8 cellular contexts compared by ENCODE assay signal in genomic region chr4:931194-931959, GRCh38. TPM values are rescaled to one million over a fixed set of nuclear protein-coding genes. Genes with fewer than 3 reads are reported as not detected.
DNase-seq lines count a peak whose midpoint lies in the region; ATAC-seq and TF ChIP-seq lines count a peak whose summit lies in the region.

No MANE protein-coding gene starts in this region.

- H3K36me3 ChIP-seq in H7 (replicated peaks; ENCODE audit: control insufficient read depth, insufficient read depth, low read length): no peaks in the 10 kb centered on the region
- H3K36me3 ChIP-seq in duodenal mucosa (ENCODE audit: control insufficient read depth in 1 of 2, insufficient read depth in 2 of 2, low read length in 2 of 2): no peaks in the 10 kb centered on the region
- no peaks in the 10 kb centered on the region for H3K36me3 ChIP-seq in mesodermal cell (ENCODE audit: control insufficient read depth, insufficient read depth, low read length)
- no peaks in the 10 kb centered on the region for H3K36me3 ChIP-seq in uterus

- H3K4me1 Mint-ChIP-seq in CD4-positive, alpha-beta T cell (ENCODE audit: low read depth): peaks cover 44% of the 10 kb centered on the region

- no peak for ATAC-seq in CD4-positive, alpha-beta T cell (ENCODE audit: poor library complexity)
- ATAC-seq in HG02763 (IDR thresholded peaks at IDR 0.05; ENCODE audit: unreplicated experiment): no peak

- TF ChIP-seq POLR2A in uterus (IDR thresholded peaks at IDR 0.05): no peak

- 7 to 11% methylated on average over 25 of the region's 31 CpGs for WGBS in mesodermal cell (ENCODE audit: insufficient coverage in 2 of 2), 2 experiments

- TF ChIP-seq CTCF in CD4-positive, alpha-beta T cell (IDR thresholded peaks at IDR 0.05): no peak
- TF ChIP-seq CTCF in uterus (IDR thresholded peaks at IDR 0.05): no peak

- peaks cover 27 to 41% of the 10 kb centered on the region in 2 donors for H3K4me1 ChIP-seq in duodenal mucosa (ENCODE audit: control insufficient read depth in 1 of 2, insufficient read depth in 2 of 2, low read length in 2 of 2)
- H3K4me1 ChIP-seq in mesodermal cell (ENCODE audit: control insufficient read depth, insufficient read depth, low read length, poor library complexity, severe bottlenecking): peaks cover 5% of the 10 kb centered on the region
- H3K4me1 ChIP-seq in uterus: peaks cover 15% of the 10 kb centered on the region in 2 donors

- H3K27me3 ChIP-seq in CD4-positive, alpha-beta T cell (ENCODE audit: control insufficient read depth, insufficient read depth, low read length): no peaks in the 10 kb centered on the region
- no peaks in the 10 kb centered on the region for H3K27me3 ChIP-seq in H7 (ENCODE audit: control insufficient read depth, insufficient read depth, low read length)
- H3K27me3 ChIP-seq in duodenal mucosa (ENCODE audit: control insufficient read depth in 1 of 2, insufficient read depth in 2 of 2, low read length in 2 of 2): no peaks in the 10 kb centered on the region
- H3K27me3 ChIP-seq in uterus: no peaks in the 10 kb centered on the region

- intact Hi-C loops in CD4-positive, alpha-beta T cell (cut with DNase I, micrococcal nuclease): loop anchor here (5.0 to 10.0 kb wide), 8 partner anchors 56 to 923 kb away; partner anchors contain the start of genes IDUA (in 2 of the 2), ATP5ME (in 1 of the 2), CPLX1 (in 1 of the 2) and FAM53A (in 1 of the 2)
- intact Hi-C loops in uterus (cut with DNase I; ENCODE audit: low total_unique reads): no loop called here

- H3K9me3 Mint-ChIP-seq in CD4-positive, alpha-beta T cell: no peaks in the 10 kb centered on the region

- DNase-seq in CD4-positive, alpha-beta T cell: peak in 2 of 10 experiments; percentile 7 to 25
- DNase-seq in H7: no peak
- DNase-seq in RPMI8226: peak; percentile 11
- DNase-seq in uterus: no peak
- no peak for DNase-seq in NCI-H1417 (lab: John Stamatoyannopoulos, UW)

- POLR2A ChIA-PET in CD4-positive, alpha-beta T cell (lab: Charles Lee): interaction anchor here (0.6 to 3.3 kb wide), 12 partner anchors 8 to 1078 kb away, joined by 3 to 18 read pairs (median 6); partner anchors contain the start of genes ATP5ME, FGFRL1, IDUA and MYL5

- H3K4me3 Mint-ChIP-seq in CD4-positive, alpha-beta T cell: peak overlapping the region; percentile 98

- no peaks in the 10 kb centered on the region for H3K27me3 Mint-ChIP-seq in CD4-positive, alpha-beta T cell

- H3K27ac ChIP-seq in CD4-positive, alpha-beta T cell (ENCODE audit: low read depth, low read length): peak overlapping the region; percentile 75
- H3K27ac ChIP-seq in duodenal mucosa (ENCODE audit: low read depth, low read length) (peak overlapping the region; percentile 97), mesodermal cell (ENCODE audit: low read depth, low read length, severe bottlenecking) (peak overlapping the region; percentile 73), uterus (peak overlapping the region; percentile 50 to 89)

- CTCF ChIA-PET in CD4-positive, alpha-beta T cell (lab: Charles Lee): interaction anchor here (0.8 to 2.6 kb wide), 4 partner anchors 12 to 189 kb away, joined by 3 to 11 read pairs (median 4); partner anchors contain the start of gene IDUA

- H3K4me3 ChIP-seq in H7 (ENCODE audit: insufficient read depth, low read depth, low read length): peak overlapping the region; percentile 98
- H3K4me3 ChIP-seq in duodenal mucosa (ENCODE audit: low read depth in 1 of 2, low read length in 2 of 2): peak overlapping the region; percentile 93 to 99
- peak overlapping the region; percentile 99 for H3K4me3 ChIP-seq in mesodermal cell (ENCODE audit: extremely low read depth, insufficient read depth, low read length, poor library complexity, severe bottlenecking)
- H3K4me3 ChIP-seq in uterus: peak overlapping the region; percentile 79 to 100

- no peaks in the 10 kb centered on the region for H3K9me3 ChIP-seq in CD4-positive, alpha-beta T cell (ENCODE audit: control insufficient read depth, low read length)
- no peaks in the 10 kb centered on the region for H3K9me3 ChIP-seq in duodenal mucosa (ENCODE audit: control insufficient read depth in 1 of 2, low read length in 2 of 2)
- no peaks in the 10 kb centered on the region for H3K9me3 ChIP-seq in mesodermal cell (ENCODE audit: control insufficient read depth, low read length)
- no peaks in the 10 kb centered on the region for H3K9me3 ChIP-seq in uterus

- peak overlapping the region; percentile 98 for H3K27ac Mint-ChIP-seq in CD4-positive, alpha-beta T cell

- peak overlapping the region; percentile 97 for H3K9ac ChIP-seq in duodenal mucosa (ENCODE audit: low read depth in 1 of 2, low read length in 2 of 2)

- peaks cover 20% of the 10 kb centered on the region for H3K36me3 Mint-ChIP-seq in CD4-positive, alpha-beta T cell (ENCODE audit: low read depth)

RNA-seq across cellular contexts. Expression of gene GAK, which starts 0.7 kb away (rescaled TPM):
- total RNA-seq in CD4-positive, alpha-beta T cell: 100 to 1,000 TPM; 130 to 131 TPM
- 77.4 and 85.1 TPM in 2 replicates for total RNA-seq in H7 (2014; rRNA removed; shearing (Covaris generic))
- 59.2 TPM for polyA plus RNA-seq in mesodermal cell (2013, experiment 1 of 2)
- polyA plus RNA-seq in mesodermal cell (2013, experiment 2 of 2): 53.6 TPM
- total RNA-seq in uterus: 1,000 to 10,000 TPM in 1 of 4 donors, 100 to 1,000 TPM in 1, 10 to 100 TPM in 2; 50.6 to 1,098 (median 104) TPM

RNA-seq across cellular contexts. Expression of gene TMEM175, which starts 0.9 kb away (rescaled TPM):
- 10 to 100 TPM; 51.3 to 57.7 TPM for total RNA-seq in CD4-positive, alpha-beta T cell
- total RNA-seq in H7 (2014; rRNA removed; shearing (Covaris generic)): 6.5 and 8.4 TPM in 2 replicates
- 12.8 TPM for polyA plus RNA-seq in mesodermal cell (2013, experiment 1 of 2)
- 10.8 TPM for polyA plus RNA-seq in mesodermal cell (2013, experiment 2 of 2)
- 10 to 100 TPM in 3 of 4 donors, 1 to 10 TPM in 1; 9.9 to 39.7 (median 26.3) TPM for total RNA-seq in uterus

RNA-seq across cellular contexts. Expression of gene DGKQ, which starts 42.0 kb away (rescaled TPM):
- 10 to 100 TPM; 17.6 to 19.2 TPM for total RNA-seq in CD4-positive, alpha-beta T cell
- total RNA-seq in H7 (2014; rRNA removed; shearing (Covaris generic)): 19.4 and 26.7 TPM in 2 replicates
- 11.0 TPM for polyA plus RNA-seq in mesodermal cell (2013, experiment 1 of 2)
- 8.0 TPM for polyA plus RNA-seq in mesodermal cell (2013, experiment 2 of 2)
- 10 to 100 TPM in 2 of 4 donors, 1 to 10 TPM in 2; 1.2 to 12.7 (median 10.1) TPM for total RNA-seq in uterus

RNA-seq across cellular contexts. Expression of gene IDUA, which starts 55.5 kb away (rescaled TPM):
- 10 to 100 TPM; 70.2 to 77.8 TPM for total RNA-seq in CD4-positive, alpha-beta T cell
- total RNA-seq in H7 (2014; rRNA removed; shearing (Covaris generic)): 4.6 TPM in 2 replicates
- polyA plus RNA-seq in mesodermal cell (2013, experiment 1 of 2): 2.2 TPM
- polyA plus RNA-seq in mesodermal cell (2013, experiment 2 of 2): 2.7 TPM
- total RNA-seq in uterus: 10 to 100 TPM in 2 of 4 donors, 1 to 10 TPM in 2; 2.8 to 45.8 (median 9.9) TPM
